20 cellular contexts compared by ENCODE assay signal in genomic region chr1:79847715-79848114, GRCh38.
DNase-seq lines count a peak whose midpoint lies in the region; ATAC-seq and TF ChIP-seq lines count a peak whose summit lies in the region.
"Had no signal": no experiment of that assay in that cellular context is flagged by ENCODE, and none has a peak within 500 bp of the region (broad histone marks: within the 10 kb centered on the region; RNA-seq: fewer than 3 reads in every experiment).

No MANE protein-coding gene starts in this region.

- H3K4me1 ChIP-seq in neural progenitor cell, result peaks cover 12% of the 10 kb centered on the region
- H3K4me1 ChIP-seq: esophagus muscularis mucosa, prostate gland, testis had no signal

- ATAC-seq in GM21786 (IDR thresholded peaks at IDR 0.05; ENCODE audit: unreplicated experiment), result peak; percentile 52
- ATAC-seq in GM21381 (IDR thresholded peaks at IDR 0.05; ENCODE audit: unreplicated experiment), result no peak
- no peak for ATAC-seq in WTC11
- ATAC-seq in HG02870 (IDR thresholded peaks at IDR 0.05; ENCODE audit: unreplicated experiment), result no peak
- ATAC-seq: activated CD8-positive, alpha-beta memory T cell treated with anti-CD3 and anti-CD28 coated beads, Interleukin-2, amount 10 ng/mL, durations not matched to agents 7 days and 5 days; activated T-helper 17 cell treated with anti-CD3 and anti-CD28 coated beads, Interleukin-2, amount 50 U/mL, for 72 hours; natural killer cell; Panc1; SK-N-SH treated with all-trans-retinoic acid at 6 μM for 48 hours had no signal

- H3K9me3 ChIP-seq in neural progenitor cell (ENCODE audit: low read depth), result no peaks in the 10 kb centered on the region
- H3K9me3 ChIP-seq: esophagus muscularis mucosa, prostate gland, testis had no signal

- no peaks in the 10 kb centered on the region for H3K27me3 Mint-ChIP-seq in neural progenitor cell (ENCODE audit: insufficient read depth, low read depth)
- no peaks in the 10 kb centered on the region for H3K27me3 Mint-ChIP-seq in WTC11 (ENCODE audit: low read depth)
- H3K27me3 Mint-ChIP-seq: activated CD8-positive, alpha-beta memory T cell treated with anti-CD3 and anti-CD28 coated beads, Interleukin-2, amount 10 ng/mL, durations not matched to agents 7 days and 5 days; activated T-helper 17 cell treated with anti-CD3 and anti-CD28 coated beads, Interleukin-2, amount 50 U/mL, for 72 hours; B cell had no signal

- H2AFZ ChIP-seq in neural progenitor cell (replicated peaks), result peak overlapping the region; percentile 57

- H3K27me3 ChIP-seq in neural progenitor cell, result no peaks in the 10 kb centered on the region
- H3K27me3 ChIP-seq: esophagus muscularis mucosa, testis had no signal

- no peaks in the 10 kb centered on the region for H4K20me1 ChIP-seq in neural progenitor cell (ENCODE audit: low read depth)

- H3K4me1 Mint-ChIP-seq in neural progenitor cell (peaks cover 21% of the 10 kb centered on the region), WTC11 (peaks cover 2% of the 10 kb centered on the region; the same call in 1 of the 2 replicates)
- H3K4me1 Mint-ChIP-seq: activated CD8-positive, alpha-beta memory T cell treated with anti-CD3 and anti-CD28 coated beads, Interleukin-2, amount 10 ng/mL, durations not matched to agents 7 days and 5 days; activated T-helper 17 cell treated with anti-CD3 and anti-CD28 coated beads, Interleukin-2, amount 50 U/mL, for 72 hours; B cell; natural killer cell had no signal

- H3K9me3 Mint-ChIP-seq in neural progenitor cell, result no peaks in the 10 kb centered on the region
- H3K9me3 Mint-ChIP-seq in WTC11, result no peaks in the 10 kb centered on the region

- CTCF ChIA-PET in WTC11 (lab: Charles Lee), result no interaction called here

- no peaks in the 10 kb centered on the region for H3K36me3 ChIP-seq in neural progenitor cell
- H3K36me3 ChIP-seq: esophagus muscularis mucosa, prostate gland had no signal

- H3K4me3 ChIP-seq in cardiac fibroblast (replicated peaks in 1 of 2; ENCODE audit: low read depth in 2 of 2, low read length in 2 of 2) (no peak overlapping the region), neural progenitor cell (no peak overlapping the region)
- H3K4me3 ChIP-seq: esophagus muscularis mucosa, prostate gland, testis had no signal

- no peaks in the 10 kb centered on the region for H3K79me2 ChIP-seq in neural progenitor cell (ENCODE audit: low read depth)

- DNase-seq in NCI-H1436 treated with DMSO at 0.1 percent for 48 hours (lab: John Stamatoyannopoulos, UW), result peak; percentile 65
- peak; percentile 15 to 27 for DNase-seq in cardiac fibroblast (ENCODE audit: low read depth in 2 of 2)
- DNase-seq in neural progenitor cell (ENCODE audit: low spot score), result peak; percentile 54
- no peak for DNase-seq in WTC11 (ENCODE audit: low spot score)
- DNase-seq: activated CD4-positive, alpha-beta T cell treated with anti-CD3 and anti-CD28 coated beads for 4 hours; activated CD8-positive, alpha-beta memory T cell treated with anti-CD3 and anti-CD28 coated beads, Interleukin-2, amount 10 ng/mL, durations not matched to agents 7 days and 5 days; GDM1; GOT3; natural killer cell; NCI-H2081; testis had no signal

- no peak for TF ChIP-seq CTCF in cardiac fibroblast (IDR thresholded peaks at IDR 0.05; ENCODE audit: low read depth, low read length)
- no peak for TF ChIP-seq CTCF in neural progenitor cell (IDR thresholded peaks at IDR 0.05)
- TF ChIP-seq CTCF in WTC11 (IDR thresholded peaks at IDR 0.05), result no peak

- H3K27ac Mint-ChIP-seq in neural progenitor cell, result peak overlapping the region; percentile 92
- H3K27ac Mint-ChIP-seq in WTC11, result no peak overlapping the region
- H3K27ac Mint-ChIP-seq: activated CD8-positive, alpha-beta memory T cell treated with anti-CD3 and anti-CD28 coated beads, Interleukin-2, amount 10 ng/mL, durations not matched to agents 7 days and 5 days; activated T-helper 17 cell treated with anti-CD3 and anti-CD28 coated beads, Interleukin-2, amount 50 U/mL, for 72 hours; B cell; natural killer cell had no signal

- H3K36me3 Mint-ChIP-seq in neural progenitor cell, result no peaks in the 10 kb centered on the region
- H3K36me3 Mint-ChIP-seq in WTC11, result no peaks in the 10 kb centered on the region
- H3K36me3 Mint-ChIP-seq: activated CD8-positive, alpha-beta memory T cell treated with anti-CD3 and anti-CD28 coated beads, Interleukin-2, amount 10 ng/mL, durations not matched to agents 7 days and 5 days had no signal

- POLR2A ChIA-PET in WTC11 (lab: Charles Lee), result no interaction called here

- no peak overlapping the region for H3K9ac ChIP-seq in neural progenitor cell

- no peak overlapping the region for H3K4me2 ChIP-seq in neural progenitor cell

- H3K4me3 Mint-ChIP-seq in neural progenitor cell (no peak overlapping the region), WTC11 (no peak overlapping the region)
- H3K4me3 Mint-ChIP-seq: activated CD8-positive, alpha-beta memory T cell treated with anti-CD3 and anti-CD28 coated beads, Interleukin-2, amount 10 ng/mL, durations not matched to agents 7 days and 5 days; activated T-helper 17 cell treated with anti-CD3 and anti-CD28 coated beads, Interleukin-2, amount 50 U/mL, for 72 hours; B cell; natural killer cell had no signal

- no peak overlapping the region for H3K27ac ChIP-seq in neural progenitor cell
- H3K27ac ChIP-seq: esophagus muscularis mucosa, prostate gland, testis had no signal

- H3F3A ChIP-seq in neural progenitor cell (ENCODE audit: low read depth), result no peaks in the 10 kb centered on the region

TF ChIP-seq in WTC11, 78 proteins besides CTCF, POLR2A, EP300 and RAD21:
- TF ChIP-seq MXD4 (CRISPR knock-in tag; IDR thresholded peaks at IDR 0.05; ENCODE audit: borderline replicate concordance) (no peak), TEAD1 (CRISPR knock-in tag; IDR thresholded peaks at IDR 0.05) (no peak), JUN (CRISPR knock-in tag; IDR thresholded peaks at IDR 0.05) (no peak), ATF3 (CRISPR knock-in tag; conservative IDR thresholded peaks at IDR 0.05) (no peak), ESRRA (CRISPR knock-in tag; IDR thresholded peaks at IDR 0.05; ENCODE audit: borderline replicate concordance) (no peak), AFF4 (CRISPR knock-in tag; IDR thresholded peaks at IDR 0.05; ENCODE audit: borderline replicate concordance) (no peak), USF1 (CRISPR knock-in tag; IDR thresholded peaks at IDR 0.05) (no peak), SMAD3 (CRISPR knock-in tag; IDR thresholded peaks at IDR 0.05; ENCODE audit: borderline replicate concordance) (no peak), NFATC4 (CRISPR knock-in tag; IDR thresholded peaks at IDR 0.05) (no peak), SOX15 (CRISPR knock-in tag; IDR thresholded peaks at IDR 0.05) (no peak), ZMAT4 (CRISPR knock-in tag; IDR thresholded peaks at IDR 0.05) (no peak), ZNF219 (CRISPR knock-in tag; IDR thresholded peaks at IDR 0.05; ENCODE audit: borderline replicate concordance) (no peak), NFE2L1 (CRISPR knock-in tag; IDR thresholded peaks at IDR 0.05) (no peak), FOXK1 (CRISPR knock-in tag; IDR thresholded peaks at IDR 0.05) (no peak), MYBL2 (CRISPR knock-in tag; IDR thresholded peaks at IDR 0.05) (no peak)
